18 cellular contexts compared by ENCODE assay signal in genomic region chr11:44630511-44631210, GRCh38.
DNase-seq lines count a peak whose midpoint lies in the region; ATAC-seq and TF ChIP-seq lines count a peak whose summit lies in the region.
"Had no signal": no experiment of that assay in that cellular context is flagged by ENCODE, and none has a peak within 500 bp of the region (broad histone marks: within the 10 kb centered on the region; RNA-seq: fewer than 3 reads in every experiment).

No MANE protein-coding gene starts in this region.

- H3K27me3 Mint-ChIP-seq in central memory CD8-positive, alpha-beta T cell: peaks cover 63% of the 10 kb centered on the region
- H3K27me3 Mint-ChIP-seq in CD14-positive monocyte (ENCODE audit: low read depth in 3 of 3): peaks cover 24 to 29% (median 25%) of the 10 kb centered on the region in 3 donors

- H2AFZ ChIP-seq in osteoblast (ENCODE audit: low read length): no peak overlapping the region

- peaks cover 3% of the 10 kb centered on the region for H4K20me1 ChIP-seq in osteoblast (ENCODE audit: insufficient read depth, low read length)

- H3K4me1 Mint-ChIP-seq in central memory CD8-positive, alpha-beta T cell: peaks cover 8% of the 10 kb centered on the region
- H3K4me1 Mint-ChIP-seq in CD14-positive monocyte: peaks cover 44% of the 10 kb centered on the region

- no peak overlapping the region for H3K4me2 ChIP-seq in osteoblast (ENCODE audit: insufficient read depth, low read length)

- no peak overlapping the region for H3K4me3 ChIP-seq in osteoblast (ENCODE audit: insufficient read depth, low read length)
- H3K4me3 ChIP-seq: gastroesophageal sphincter had no signal

- H3K4me3 Mint-ChIP-seq in central memory CD8-positive, alpha-beta T cell: no peak overlapping the region
- H3K4me3 Mint-ChIP-seq in CD14-positive monocyte: no peak overlapping the region
- H3K4me3 Mint-ChIP-seq: T-helper 17 cell, WTC11 had no signal

- no peaks in the 10 kb centered on the region for H3K36me3 ChIP-seq in osteoblast (ENCODE audit: insufficient read depth, low read length)
- H3K36me3 ChIP-seq: BE2C, gastroesophageal sphincter had no signal

- H3K9me3 Mint-ChIP-seq in central memory CD8-positive, alpha-beta T cell: no peaks in the 10 kb centered on the region
- peaks cover 0 to 3% (median 0%) of the 10 kb centered on the region in 7 donors for H3K9me3 Mint-ChIP-seq in CD14-positive monocyte

- H3K27ac Mint-ChIP-seq in central memory CD8-positive, alpha-beta T cell (ENCODE audit: low read depth): no peak overlapping the region
- H3K27ac Mint-ChIP-seq in CD14-positive monocyte: peak overlapping the region in 1 of 7 donors; percentile 16
- H3K27ac Mint-ChIP-seq: WTC11 had no signal

- intact Hi-C loops in CD14-positive monocyte (cut with micrococcal nuclease): no loop called here

- no peak for TF ChIP-seq CTCF in osteoblast (IDR thresholded peaks at IDR 0.05; ENCODE audit: extremely low read depth, low read depth, low read length)
- no peak for TF ChIP-seq CTCF in CD14-positive monocyte (IDR thresholded peaks at IDR 0.05)

- H3K27ac ChIP-seq in osteoblast (ENCODE audit: low read depth, low read length): no peak overlapping the region

- no peaks in the 10 kb centered on the region for H3K36me3 Mint-ChIP-seq in central memory CD8-positive, alpha-beta T cell (ENCODE audit: insufficient read depth)
- H3K36me3 Mint-ChIP-seq in CD14-positive monocyte: peaks cover 3 to 6% of the 10 kb centered on the region in 2 donors
- H3K36me3 Mint-ChIP-seq: WTC11 had no signal

- DNase-seq in 8988T: peak; percentile 5
- DNase-seq in D341Med (ENCODE audit: low spot score): peak; percentile 13
- peak; percentile 6 to 7 for DNase-seq in central memory CD8-positive, alpha-beta T cell (ENCODE audit: low spot score in 2 of 2)
- DNase-seq in osteoblast (ENCODE audit: insufficient read length, low spot score, missing footprints): peak; percentile 43
- DNase-seq in CD14-positive monocyte (ENCODE audit: low spot score): no peak
- DNase-seq in cerebellar nuclear complex (lab: John Stamatoyannopoulos, UW): no peak
- DNase-seq in AML-193 (lab: John Stamatoyannopoulos, UW): no peak
- DNase-seq: activated CD8-positive, alpha-beta memory T cell treated with anti-CD3 and anti-CD28 coated beads, Interleukin-2, amount 50 U/mL, for 4 hours; BE2C; left ventricle myocardium superior; NCI-H1105; NCI-H2107; NCI-H69; SHP77 treated with DMSO at 0.1 percent for 48 hours had no signal

- no peaks in the 10 kb centered on the region for H3K79me2 ChIP-seq in osteoblast (ENCODE audit: insufficient read depth, low read length)

- peaks cover 16% of the 10 kb centered on the region for H3K4me1 ChIP-seq in osteoblast (ENCODE audit: insufficient read depth, low read length)

- H3K9me3 ChIP-seq in osteoblast (ENCODE audit: low read depth, low read length): peaks cover 3% of the 10 kb centered on the region
- H3K9me3 ChIP-seq: BE2C, gastroesophageal sphincter had no signal

- H3K27me3 ChIP-seq in osteoblast (ENCODE audit: insufficient read depth, low read length): peaks cover 8% of the 10 kb centered on the region
- H3K27me3 ChIP-seq: BE2C, gastroesophageal sphincter had no signal

- ATAC-seq in central memory CD8-positive, alpha-beta T cell (replicated peaks; ENCODE audit: extremely low read depth, poor library complexity, severe bottlenecking): no peak
- ATAC-seq: esophagus mucosa, gastroesophageal sphincter, left ventricle myocardium superior, T-helper 17 cell, WTC11 had no signal

Comparison
In these comparisons a context has a peak if more than half of its experiments do, and no peak if none do; other contexts are left out.
1. DNase-seq: peak in 8988T (single experiment), D341Med (single experiment), central memory CD8-positive, alpha-beta T cell (2 of 2) and osteoblast (single experiment); none in CD14-positive monocyte (single experiment), cerebellar nuclear complex (0 of 2) and AML-193 (0 of 2).